8 cellular contexts compared by ENCODE assay signal in genomic region chr10:43137701-43137970, GRCh38. TPM values are rescaled to one million over a fixed set of nuclear protein-coding genes. Genes with fewer than 3 reads are reported as not detected.
DNase-seq lines count a peak whose midpoint lies in the region; ATAC-seq, FAIRE-seq and TF ChIP-seq lines count a peak whose summit lies in the region.

No MANE protein-coding gene starts in this region.

- peaks cover 10% of the 10 kb centered on the region for H3F3A ChIP-seq in smooth muscle cell (ENCODE audit: low read depth)

- H3K9ac ChIP-seq in SK-N-MC (ENCODE audit: insufficient read length) (peak overlapping the region; percentile 67), kidney (ENCODE audit: low read length in 2 of 2) (peak overlapping the region; percentile 18 to 88), smooth muscle cell (ENCODE audit: low read depth) (peak overlapping the region; percentile 98)

- peaks cover 35% of the 10 kb centered on the region for H4K20me1 ChIP-seq in smooth muscle cell (ENCODE audit: low read depth)

- intact Hi-C loops in kidney (cut with DNase I) = no loop called here

- WGBS in smooth muscle cell (ENCODE audit: low lambda C conversion rate) = under 1% methylated on average over 26 of the region's 28 CpGs

- peak; percentile 25 for ATAC-seq in HG03045 (IDR thresholded peaks at IDR 0.05; ENCODE audit: unreplicated experiment)
- no peak for ATAC-seq in HG03460 (IDR thresholded peaks at IDR 0.05; ENCODE audit: unreplicated experiment)

- DNase-seq in activated CD4-positive, CD25-positive, alpha-beta regulatory T cell treated with anti-CD3 and anti-CD28 coated beads, Interleukin-2, amount 50 U/mL, for 72 hours = peak; percentile 56
- no peak for DNase-seq in activated CD4-positive, CD25-positive, alpha-beta regulatory T cell (lab: John Stamatoyannopoulos, UW)
- DNase-seq in SK-N-MC (ENCODE audit: low read depth, low spot score) = no peak
- DNase-seq in cerebellum (ENCODE audit: low spot score) = peak; percentile 75
- DNase-seq in kidney = peak; percentile 83
- no peak for DNase-seq in smooth muscle cell (lab: John Stamatoyannopoulos, UW; ENCODE audit: unreplicated experiment)

- H3K36me3 ChIP-seq in SK-N-MC (ENCODE audit: insufficient read depth, low read length) (no peaks in the 10 kb centered on the region), kidney (ENCODE audit: control insufficient read depth in 1 of 2, insufficient read depth in 2 of 2, low read length in 2 of 2) (no peaks in the 10 kb centered on the region), smooth muscle cell (ENCODE audit: low read depth) (no peaks in the 10 kb centered on the region)

- peak overlapping the region; percentile 88 for H2AFZ ChIP-seq in smooth muscle cell (ENCODE audit: low read depth)

- H3K4me2 ChIP-seq in smooth muscle cell = peak overlapping the region; percentile 99

- no peaks in the 10 kb centered on the region for H3K27me3 ChIP-seq in smooth muscle cell (ENCODE audit: low read depth)

- no peak for FAIRE-seq in kidney (lab: Jason Lieb, UNC)

- H3K27ac ChIP-seq in SK-N-MC (peak overlapping the region; percentile 73), kidney (ENCODE audit: low read depth in 2 of 2, low read length in 2 of 2) (peak overlapping the region; percentile 92), smooth muscle cell (ENCODE audit: low read depth) (peak overlapping the region; percentile 99)

- H3K4me3 ChIP-seq in SK-N-MC (peak overlapping the region; percentile 84), kidney (ENCODE audit: low read length in 2 of 2) (peak overlapping the region; percentile 88 to 91), smooth muscle cell (peak overlapping the region; percentile 99)

- peaks cover 0 to 8% of the 10 kb centered on the region in 2 donors for H3K4me1 ChIP-seq in kidney (ENCODE audit: control insufficient read depth in 1 of 2, insufficient read depth in 1 of 2, low read depth in 1 of 2, low read length in 2 of 2)
- peaks cover 16% of the 10 kb centered on the region for H3K4me1 ChIP-seq in smooth muscle cell (ENCODE audit: low read depth)

- H3K9me3 ChIP-seq in SK-N-MC (ENCODE audit: low read depth, low read length) (no peaks in the 10 kb centered on the region), kidney (ENCODE audit: control insufficient read depth in 1 of 2, low read length in 2 of 2) (no peaks in the 10 kb centered on the region), smooth muscle cell (replicated peaks; ENCODE audit: low read depth) (no peaks in the 10 kb centered on the region)

- H3K79me2 ChIP-seq in smooth muscle cell (ENCODE audit: low read depth) = peaks cover 55% of the 10 kb centered on the region

- TF ChIP-seq CTCF in kidney (IDR thresholded peaks at IDR 0.05; ENCODE audit: borderline replicate concordance, extremely low read depth, insufficient read depth) (no peak), smooth muscle cell (IDR thresholded peaks at IDR 0.05; ENCODE audit: borderline replicate concordance, insufficient read depth, poor library complexity, severe bottlenecking) (no peak)

RNA-seq across cellular contexts. Expression of gene CSGALNACT2, which starts 0.6 kb away (rescaled TPM):
- total RNA-seq in cerebellum (28.9 TPM), kidney (20.0 TPM), smooth muscle cell (40.4 and 43.2 TPM in 2 replicates)
- polyA plus RNA-seq in kidney (ENCODE audit: insufficient read depth, low read depth, low replicate concordance) (4.8 TPM), smooth muscle cell (29.1 and 35.6 TPM in 2 replicates)

Comparison
In these comparisons a context has a peak if more than half of its experiments do, and no peak if none do; other contexts are left out.
1. DNase-seq: peak in activated CD4-positive, CD25-positive, alpha-beta regulatory T cell treated with anti-CD3 and anti-CD28 coated beads, Interleukin-2, amount 50 U/mL, for 72 hours (single experiment), cerebellum (single experiment) and kidney (single experiment); none in activated CD4-positive, CD25-positive, alpha-beta regulatory T cell (0 of 4), SK-N-MC (single experiment) and smooth muscle cell (single experiment).
2. Peak in every context shown above with its lines, with median percentiles within 50 percentile points of each other: H3K27ac ChIP-seq, H3K4me3 ChIP-seq and H3K9ac ChIP-seq.